Comparison of ENCODE assay signal across 1 cellular context in genomic region chr6:46090115-46091079, GRCh38.
TF ChIP-seq lines count a peak whose summit lies in the region.

No MANE protein-coding gene starts in this region.

TF ChIP-seq in GM12878, 131 proteins besides CTCF, POLR2A, EP300 and RAD21 (continued from another document):
- TF ChIP-seq ZNF687 (IDR thresholded peaks at IDR 0.05) (no peak), MEF2A (IDR thresholded peaks at IDR 0.05; ENCODE audit: insufficient read depth, low read depth, low read length) (0 out of 2 replicates have a peak, but pooled peaks have one; percentile 19)
